In the genomic region with DNA sequence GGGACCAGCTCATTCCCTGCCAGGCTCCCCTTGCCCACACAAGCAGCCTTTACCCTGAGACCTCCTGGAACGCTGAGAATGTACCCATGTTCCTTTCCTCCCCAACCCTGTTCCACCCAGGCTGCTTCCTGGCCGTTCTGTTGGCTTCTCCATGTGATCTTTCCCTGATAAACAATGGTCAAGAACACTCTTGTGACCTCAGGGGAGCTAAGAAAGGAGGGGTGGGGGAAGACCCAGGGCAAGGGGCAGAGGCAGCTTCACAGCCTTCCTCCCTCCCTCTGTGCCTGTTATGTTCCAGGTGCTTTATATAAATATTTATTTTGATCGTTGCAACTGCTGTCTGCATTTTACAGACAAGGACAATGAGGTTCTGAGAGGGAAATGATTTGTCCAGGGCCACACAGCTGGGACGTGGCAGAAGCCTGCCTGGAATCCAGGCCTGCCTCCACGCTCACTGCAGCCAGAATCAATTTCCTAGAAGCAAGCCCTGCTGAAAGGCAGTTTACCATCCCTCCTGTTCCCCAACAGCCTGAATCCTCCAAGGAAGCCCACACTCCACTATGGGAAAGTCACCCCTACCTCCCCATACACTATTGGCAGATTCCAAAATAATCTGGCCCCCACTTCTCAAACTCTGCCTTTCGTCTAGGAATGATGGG, we compare ENCODE assay signal across 16 cellular contexts. TPM values are rescaled to one million over a fixed set of nuclear protein-coding genes. Genes with fewer than 3 reads are reported as not detected.
A peak's percentile ranks its signal among the peaks of the same experiment; 100 is the strongest.
DNase-seq lines count a peak whose midpoint lies in the region; ATAC-seq and TF ChIP-seq lines count a peak whose summit lies in the region.
"Had no signal": no experiment of that assay in that cellular context is flagged by ENCODE, and none has a peak within 500 bp of the region (broad histone marks: within the 10 kb centered on the region; RNA-seq: fewer than 3 reads in every experiment).

No MANE protein-coding gene starts in this region.

- no peak overlapping the region for H3K4me3 ChIP-seq in osteoblast (ENCODE audit: insufficient read depth, low read length)
- H3K4me3 ChIP-seq: SJSA1 had no signal

- no peak for TF ChIP-seq CTCF in osteoblast (IDR thresholded peaks at IDR 0.05; ENCODE audit: extremely low read depth, low read depth, low read length)

- no peak overlapping the region for H2AFZ ChIP-seq in osteoblast (ENCODE audit: low read length)

- H3K27ac Mint-ChIP-seq in T-helper 1 cell treated with Interleukin-12 subunit alpha and Interleukin-12 subunit beta and Interleukin-4 antibody, amounts not matched to agents 30 μg/mL and 1 μg/mL, for 36 hours: no peak overlapping the region
- H3K27ac Mint-ChIP-seq in T-helper 17 cell (peak overlapping the region; percentile 6), immature natural killer cell (no peak overlapping the region)
- no peak overlapping the region for H3K27ac Mint-ChIP-seq in activated CD4-positive, alpha-beta T cell treated with anti-CD3 and anti-CD28 coated beads, Interleukin-2, amount 10 ng/mL, durations not matched to agents 7 days and 5 days
- H3K27ac Mint-ChIP-seq: activated B cell treated with CpG ODN at 0.5 μM for 24 hours had no signal

- H3K9me3 ChIP-seq in T-helper 17 cell (ENCODE audit: control insufficient read depth, low read length, poor library complexity, severe bottlenecking) (no peaks in the 10 kb centered on the region), osteoblast (ENCODE audit: low read depth, low read length) (no peaks in the 10 kb centered on the region)
- H3K9me3 ChIP-seq: SJSA1 had no signal

- no peaks in the 10 kb centered on the region for H3K27me3 ChIP-seq in osteoblast (ENCODE audit: insufficient read depth, low read length)
- H3K27me3 ChIP-seq: SJSA1 had no signal

- CTCF ChIA-PET in activated CD4-positive, alpha-beta T cell treated with anti-CD3 and anti-CD28 coated beads, Interleukin-2, amount 10 ng/mL, durations not matched to agents 7 days and 5 days (lab: Charles Lee): interaction anchor here (1.0 to 5.9 kb wide), 6 partner anchors 7 to 300 kb away, joined by 3 to 45 read pairs (median 4); no protein-coding TSS in a partner anchor

- H3K4me1 ChIP-seq in osteoblast (ENCODE audit: insufficient read depth, low read length): peaks cover 6% of the 10 kb centered on the region

- H3K79me2 ChIP-seq in osteoblast (ENCODE audit: insufficient read depth, low read length): peaks cover 16% of the 10 kb centered on the region

- POLR2A ChIA-PET in activated CD4-positive, alpha-beta T cell treated with anti-CD3 and anti-CD28 coated beads, Interleukin-2, amount 10 ng/mL, durations not matched to agents 7 days and 5 days (lab: Charles Lee): no interaction called here

- no peaks in the 10 kb centered on the region for H3K9me3 Mint-ChIP-seq in T-helper 1 cell treated with Interleukin-12 subunit alpha and Interleukin-12 subunit beta and Interleukin-4 antibody, amounts not matched to agents 30 μg/mL and 1 μg/mL, for 36 hours
- H3K9me3 Mint-ChIP-seq in immature natural killer cell: no peaks in the 10 kb centered on the region
- H3K9me3 Mint-ChIP-seq in activated CD4-positive, alpha-beta T cell treated with anti-CD3 and anti-CD28 coated beads, Interleukin-2, amount 10 ng/mL, durations not matched to agents 7 days and 5 days: no peaks in the 10 kb centered on the region
- H3K9me3 Mint-ChIP-seq: activated B cell treated with CpG ODN at 0.5 μM for 24 hours had no signal

- H3K27me3 Mint-ChIP-seq in T-helper 1 cell treated with Interleukin-12 subunit alpha and Interleukin-12 subunit beta and Interleukin-4 antibody, amounts not matched to agents 30 μg/mL and 1 μg/mL, for 36 hours (ENCODE audit: low read depth): peaks cover 72% of the 10 kb centered on the region
- peaks cover 47% of the 10 kb centered on the region for H3K27me3 Mint-ChIP-seq in T-helper 17 cell
- peaks cover 12 to 20% (median 14%) of the 10 kb centered on the region in 3 donors for H3K27me3 Mint-ChIP-seq in immature natural killer cell (ENCODE audit: low read depth in 3 of 3)
- peaks cover 69% of the 10 kb centered on the region for H3K27me3 Mint-ChIP-seq in activated CD4-positive, alpha-beta T cell treated with anti-CD3 and anti-CD28 coated beads, Interleukin-2, amount 10 ng/mL, durations not matched to agents 7 days and 5 days

- peak overlapping the region; percentile 29 for H3K4me3 Mint-ChIP-seq in T-helper 1 cell treated with Interleukin-12 subunit alpha and Interleukin-12 subunit beta and Interleukin-4 antibody, amounts not matched to agents 30 μg/mL and 1 μg/mL, for 36 hours
- peak overlapping the region; percentile 66 for H3K4me3 Mint-ChIP-seq in T-helper 17 cell
- H3K4me3 Mint-ChIP-seq in immature natural killer cell: peak overlapping the region in 3 of 5 donors; percentile 14 to 51 (median 30)
- H3K4me3 Mint-ChIP-seq in activated CD4-positive, alpha-beta T cell treated with anti-CD3 and anti-CD28 coated beads, Interleukin-2, amount 10 ng/mL, durations not matched to agents 7 days and 5 days: no peak overlapping the region
- H3K4me3 Mint-ChIP-seq: activated B cell treated with CpG ODN at 0.5 μM for 24 hours had no signal

- H3K36me3 ChIP-seq in osteoblast (ENCODE audit: insufficient read depth, low read length): peaks cover 6% of the 10 kb centered on the region

- DNase-seq in T-helper 1 cell (no peak), T-helper 17 cell (no peak), immature natural killer cell (no peak), osteoblast (ENCODE audit: insufficient read length, low spot score, missing footprints) (peak; percentile 73), MV-4-11 (lab: John Stamatoyannopoulos, UW) (no peak), sciatic nerve (ENCODE audit: low spot score) (no peak)
- DNase-seq in activated CD4-positive, alpha-beta T cell treated with anti-CD3 and anti-CD28 coated beads, Interleukin-2, amount 10 ng/mL, durations not matched to agents 7 days and 5 days: no peak
- DNase-seq: activated B cell treated with CpG ODN at 0.5 μM for 24 hours; KG1; NCI-H1417 treated with DMSO at 0.1 percent for 48 hours; stimulated activated CD4-positive, alpha-beta T cell treated with anti-CD3 and anti-CD28 coated beads, Interleukin-4, amount 100 ng/mL, for 1 hour had no signal

- H4K20me1 ChIP-seq in osteoblast (ENCODE audit: insufficient read depth, low read length): peaks cover 11% of the 10 kb centered on the region

- H3K4me2 ChIP-seq in osteoblast (ENCODE audit: insufficient read depth, low read length): no peak overlapping the region

- no peak for ATAC-seq in T-helper 17 cell
- ATAC-seq in sciatic nerve: no peak
- ATAC-seq: right cardiac atrium had no signal

- H3K36me3 Mint-ChIP-seq in T-helper 1 cell treated with Interleukin-12 subunit alpha and Interleukin-12 subunit beta and Interleukin-4 antibody, amounts not matched to agents 30 μg/mL and 1 μg/mL, for 36 hours (ENCODE audit: low read depth): peaks cover 2% of the 10 kb centered on the region
- H3K36me3 Mint-ChIP-seq in T-helper 17 cell (ENCODE audit: low read depth) (peaks cover 4% of the 10 kb centered on the region), immature natural killer cell (peaks cover 0 to 3% (median 0%) of the 10 kb centered on the region in 3 donors)
- no peaks in the 10 kb centered on the region for H3K36me3 Mint-ChIP-seq in activated CD4-positive, alpha-beta T cell treated with anti-CD3 and anti-CD28 coated beads, Interleukin-2, amount 10 ng/mL, durations not matched to agents 7 days and 5 days (ENCODE audit: low read depth)

- H3K4me1 Mint-ChIP-seq in T-helper 1 cell treated with Interleukin-12 subunit alpha and Interleukin-12 subunit beta and Interleukin-4 antibody, amounts not matched to agents 30 μg/mL and 1 μg/mL, for 36 hours (ENCODE audit: low read depth): peaks cover 27% of the 10 kb centered on the region
- H3K4me1 Mint-ChIP-seq in T-helper 17 cell: peaks cover 16% of the 10 kb centered on the region
- peaks cover 10 to 11% of the 10 kb centered on the region in 2 donors for H3K4me1 Mint-ChIP-seq in immature natural killer cell
- H3K4me1 Mint-ChIP-seq in activated CD4-positive, alpha-beta T cell treated with anti-CD3 and anti-CD28 coated beads, Interleukin-2, amount 10 ng/mL, durations not matched to agents 7 days and 5 days: peaks cover 14% of the 10 kb centered on the region

- intact Hi-C loops in sciatic nerve (cut with DNase I): no loop called here

- H3K27ac ChIP-seq in osteoblast (ENCODE audit: low read depth, low read length): no peak overlapping the region
- H3K27ac ChIP-seq: 22Rv1, SJSA1 had no signal

RNA-seq across cellular contexts. Expression of a gene that starts 3.9 kb away (rescaled TPM):
- total RNA-seq in T-helper 17 cell: under 1 TPM in 1 of 2 donors, not detected in 1; 0.20 TPM
- polyA plus RNA-seq in immature natural killer cell: 1 to 10 TPM in 1 of 3 donors, not detected in 2; 1.4 TPM
- total RNA-seq in osteoblast: 4.7 and 6.2 TPM in 2 replicates
- 33.3 TPM for total RNA-seq in sciatic nerve
- total RNA-seq in activated CD4-positive, alpha-beta T cell treated with anti-CD3 and anti-CD28 coated beads, Interleukin-2, amount 10 ng/mL, durations not matched to agents 7 days and 5 days: under 1 TPM; 0.42 to 0.98 TPM

RNA-seq across cellular contexts. Expression of a gene that starts 13.5 kb away (rescaled TPM):
- total RNA-seq in T-helper 17 cell: not detected
- polyA plus RNA-seq in immature natural killer cell: not detected
- total RNA-seq in osteoblast: under 0.01 and 0.29 TPM in 2 replicates
- 2.5 TPM for total RNA-seq in sciatic nerve
- not detected for total RNA-seq in activated CD4-positive, alpha-beta T cell treated with anti-CD3 and anti-CD28 coated beads, Interleukin-2, amount 10 ng/mL, durations not matched to agents 7 days and 5 days
- total RNA-seq: activated B cell treated with CpG ODN at 0.5 μM for 24 hours, SJSA1 had no signal
- polyA plus RNA-seq: CD14-positive monocyte had no signal

RNA-seq across cellular contexts. Expression of a gene that starts 39.7 kb away (rescaled TPM):
- under 1 TPM; 0.70 to 0.94 TPM for total RNA-seq in T-helper 17 cell
- under 1 TPM in 1 of 3 donors, not detected in 2; 0.12 TPM for polyA plus RNA-seq in immature natural killer cell
- total RNA-seq in osteoblast: 0.29 and 0.36 TPM in 2 replicates
- total RNA-seq in sciatic nerve: 0.40 TPM
- total RNA-seq in activated CD4-positive, alpha-beta T cell treated with anti-CD3 and anti-CD28 coated beads, Interleukin-2, amount 10 ng/mL, durations not matched to agents 7 days and 5 days: under 1 TPM; 0.87 to 0.89 TPM
- polyA plus RNA-seq: CD14-positive monocyte had no signal

RNA-seq across cellular contexts. Expression of a gene that starts 39.9 kb away (rescaled TPM):
- total RNA-seq in T-helper 17 cell (100 to 1,000 TPM; 107 to 112 TPM), osteoblast (76.0 and 94.6 TPM in 2 replicates), sciatic nerve (187 TPM)
- 100 to 1,000 TPM; 554 to 923 (median 597) TPM for polyA plus RNA-seq in immature natural killer cell
- total RNA-seq in activated CD4-positive, alpha-beta T cell treated with anti-CD3 and anti-CD28 coated beads, Interleukin-2, amount 10 ng/mL, durations not matched to agents 7 days and 5 days: 100 to 1,000 TPM; 304 to 328 TPM

RNA-seq across cellular contexts. Expression of a gene that starts 46.9 kb away (rescaled TPM):
- total RNA-seq in T-helper 17 cell (1 to 10 TPM in 1 of 2 donors, under 1 TPM in 1; 0.47 to 1.0 TPM), osteoblast (under 0.01 and 0.29 TPM in 2 replicates), sciatic nerve (2.9 TPM)
- polyA plus RNA-seq in immature natural killer cell: 1 to 10 TPM in 1 of 3 donors, under 1 TPM in 2; 0.50 to 2.0 (median 0.54) TPM
- 1 to 10 TPM; 3.2 to 3.8 TPM for total RNA-seq in activated CD4-positive, alpha-beta T cell treated with anti-CD3 and anti-CD28 coated beads, Interleukin-2, amount 10 ng/mL, durations not matched to agents 7 days and 5 days
